26 cellular contexts compared by ENCODE assay signal in genomic region chr11:113238721-113239120, GRCh38.
"Had no signal": no experiment of that assay in that cellular context is flagged by ENCODE, and none has a peak within 500 bp of the region (broad histone marks: within the 10 kb centered on the region; RNA-seq: fewer than 3 reads in every experiment).

No MANE protein-coding gene starts in this region.

- H2AFZ ChIP-seq: hepatocyte had no signal

- H3K27me3 ChIP-seq: ascending aorta, breast epithelium, cardiac muscle cell, colonic mucosa, gastrocnemius medialis had no signal

- DNase-seq: activated CD4-positive, alpha-beta memory T cell treated with anti-CD3 and anti-CD28 coated beads for 36 hours; activated CD4-positive, alpha-beta T cell treated with anti-CD3 and anti-CD28 coated beads for 36 hours; activated CD4-positive, alpha-beta T cell treated with anti-CD3 and anti-CD28 coated beads, Interleukin-2, amount 10 ng/mL, durations not matched to agents 24 days and 14 days; activated CD4-positive, CD25-positive, alpha-beta regulatory T cell; activated CD4-positive, CD25-positive, alpha-beta regulatory T cell treated with anti-CD3 and anti-CD28 coated beads, Interleukin-2, amount 50 U/mL, for 72 hours; activated CD8-positive, alpha-beta memory T cell treated with anti-CD3 and anti-CD28 coated beads, Interleukin-2, amount 10 ng/mL, durations not matched to agents 7 days and 5 days; activated CD8-positive, alpha-beta memory T cell treated with anti-CD3 and anti-CD28 coated beads, Interleukin-2, amount 50 U/mL, for 4 hours; activated CD8-positive, alpha-beta T cell treated with anti-CD3 and anti-CD28 coated beads, Interleukin-2, amount 10 ng/mL, durations not matched to agents 7 days and 5 days; activated effector memory CD4-positive, alpha-beta T cell treated with anti-CD3 and anti-CD28 coated beads, Interleukin-2, amount 50 U/mL, for 16 hours; activated naive CD4-positive, alpha-beta T cell treated with anti-CD3 and anti-CD28 coated beads, Interleukin-2, amount 10 ng/mL, durations not matched to agents 7 days and 5 days; activated naive CD8-positive, alpha-beta T cell treated with anti-CD3 and anti-CD28 coated beads, Interleukin-2, amount 10 ng/mL, durations not matched to agents 7 days and 5 days; activated T-cell treated with anti-CD3 and anti-CD28 coated beads, Interleukin-2, amount 50 U/mL, for 1 hour; activated T-cell treated with anti-CD3 and anti-CD28 coated beads, Interleukin-2, amount 50 U/mL, for 48 hours; central memory CD4-positive, alpha-beta T cell; cerebellar nuclear complex; colonic mucosa; effector CD8-positive, alpha-beta T cell; foreskin fibroblast; gastrocnemius medialis; heart right ventricle; T-helper 2 cell had no signal

- H3K36me3 ChIP-seq: ascending aorta, breast epithelium, colonic mucosa, gastrocnemius medialis had no signal

- H3K4me2 ChIP-seq: hepatocyte had no signal

- H3K4me1 ChIP-seq: ascending aorta, breast epithelium, colonic mucosa had no signal

- H3K27ac ChIP-seq: ascending aorta, breast epithelium, cardiac muscle cell, colonic mucosa, epithelial cell of prostate, gastrocnemius medialis, heart right ventricle, hepatocyte had no signal

- H3K9me3 ChIP-seq: ascending aorta, breast epithelium, colonic mucosa, gastrocnemius medialis, heart right ventricle had no signal

- H3K4me3 ChIP-seq: ascending aorta, breast epithelium, cardiac muscle cell, colonic mucosa, gastrocnemius medialis, heart right ventricle, hepatocyte had no signal
